ENCODE assay signal across 31 cellular contexts in the genomic region with DNA sequence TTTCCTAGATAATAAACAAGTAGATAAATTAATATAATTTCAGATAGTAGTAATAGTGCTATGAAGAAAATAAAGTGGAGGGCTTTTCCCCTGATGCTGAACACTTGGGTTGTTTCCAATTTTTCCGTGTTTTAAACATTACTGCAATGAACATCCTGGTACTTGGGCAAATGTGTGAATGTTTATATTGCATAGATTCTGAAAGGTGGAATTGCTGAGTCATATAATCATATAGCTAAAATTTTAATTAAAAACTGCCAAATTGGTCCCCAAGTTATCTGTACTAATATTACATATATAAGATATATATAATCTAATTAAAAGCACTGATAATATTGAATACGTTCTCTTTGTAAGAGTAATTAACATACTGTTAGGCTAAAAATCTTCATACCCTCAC. TPM values are rescaled to one million over a fixed set of nuclear protein-coding genes. Genes with fewer than 3 reads are reported as not detected.
"Had no signal": no experiment of that assay in that cellular context is flagged by ENCODE, and none has a peak within 500 bp of the region (broad histone marks: within the 10 kb centered on the region; RNA-seq: fewer than 3 reads in every experiment).

No MANE protein-coding gene starts in this region.

- H3K27ac ChIP-seq: coronary artery, foreskin keratinocyte had no signal

- H3K27me3 ChIP-seq: adrenal gland, ascending aorta, breast epithelium, esophagus muscularis mucosa, foreskin keratinocyte, gastrocnemius medialis, heart left ventricle had no signal

- H3K9me3 ChIP-seq: adrenal gland, ascending aorta, breast epithelium, esophagus muscularis mucosa, gastrocnemius medialis, heart left ventricle had no signal

- ATAC-seq: activated CD4-positive, alpha-beta T cell treated with anti-CD3 and anti-CD28 coated beads for 36 hours; activated CD8-positive, alpha-beta memory T cell treated with anti-CD3 and anti-CD28 coated beads, Interleukin-2, amount 10 ng/mL, durations not matched to agents 7 days and 5 days; activated CD8-positive, alpha-beta T cell treated with anti-CD3 and anti-CD28 coated beads, Interleukin-2, amount 10 ng/mL, durations not matched to agents 7 days and 5 days; activated naive CD8-positive, alpha-beta T cell treated with anti-CD3 and anti-CD28 coated beads, Interleukin-2, amount 50 U/mL, for 24 hours; effector memory CD8-positive, alpha-beta T cell; foreskin keratinocyte; gastrocnemius medialis; heart left ventricle had no signal

- DNase-seq: activated CD4-positive, alpha-beta memory T cell treated with anti-CD3 and anti-CD28 coated beads for 36 hours; activated CD4-positive, alpha-beta T cell treated with anti-CD3 and anti-CD28 coated beads for 36 hours; activated CD4-positive, alpha-beta T cell treated with anti-CD3 and anti-CD28 coated beads, Interleukin-2, amount 10 ng/mL, durations not matched to agents 24 days and 14 days; activated CD4-positive, CD25-positive, alpha-beta regulatory T cell; activated CD4-positive, CD25-positive, alpha-beta regulatory T cell treated with anti-CD3 and anti-CD28 coated beads, Interleukin-2, amount 50 U/mL, for 72 hours; activated CD8-positive, alpha-beta memory T cell treated with anti-CD3 and anti-CD28 coated beads, Interleukin-2, amount 10 ng/mL, durations not matched to agents 7 days and 5 days; activated CD8-positive, alpha-beta memory T cell treated with anti-CD3 and anti-CD28 coated beads, Interleukin-2, amount 50 U/mL, for 4 hours; activated CD8-positive, alpha-beta T cell treated with anti-CD3 and anti-CD28 coated beads, Interleukin-2, amount 10 ng/mL, durations not matched to agents 7 days and 5 days; activated effector memory CD4-positive, alpha-beta T cell treated with anti-CD3 and anti-CD28 coated beads, Interleukin-2, amount 50 U/mL, for 16 hours; activated naive CD4-positive, alpha-beta T cell treated with anti-CD3 and anti-CD28 coated beads for 36 hours; activated naive CD8-positive, alpha-beta T cell treated with anti-CD3 and anti-CD28 coated beads for 36 hours; activated naive CD8-positive, alpha-beta T cell treated with anti-CD3 and anti-CD28 coated beads, Interleukin-2, amount 50 U/mL, for 24 hours; activated T-cell treated with anti-CD3 and anti-CD28 coated beads, Interleukin-2, amount 50 U/mL, for 1 hour; activated T-cell treated with anti-CD3 and anti-CD28 coated beads, Interleukin-2, amount 50 U/mL, for 48 hours; adrenal gland; amygdala; dermis blood vessel endothelial cell; effector CD4-positive, alpha-beta T cell; effector memory CD8-positive, alpha-beta T cell; erythroblast; foreskin keratinocyte; gastrocnemius medialis; glutamatergic neuron; heart left ventricle; T-helper 2 cell had no signal

- H3K36me3 ChIP-seq: adrenal gland, ascending aorta, breast epithelium, esophagus muscularis mucosa, gastrocnemius medialis, heart left ventricle had no signal

- H3K4me1 ChIP-seq: ascending aorta, breast epithelium, foreskin keratinocyte had no signal

- H3K4me3 ChIP-seq: adrenal gland, ascending aorta, breast epithelium, coronary artery, esophagus muscularis mucosa, gastrocnemius medialis, heart left ventricle had no signal

RNA-seq across cellular contexts. Expression of a gene that starts 10.0 kb away (rescaled TPM):
- total RNA-seq: activated T-helper 1 cell treated with anti-CD3 and anti-CD28 coated beads, Interleukin-12 subunit alpha, Interleukin-12 subunit beta, Interleukin-2, Interleukin-4 antibody, amounts not matched to agents 30 ng/mL and 10 ng/mL and 1 ng/mL, durations not matched to agents 14 hours and 24 hours and 36 hours; T-helper 1 cell treated with Interleukin-12 subunit alpha and Interleukin-12 subunit beta and Interleukin-4 antibody, amounts not matched to agents 30 ng/mL and 1 ng/mL, for 36 hours had no signal
